Comparison of ENCODE assay signal across 11 cellular contexts in the genomic region with DNA sequence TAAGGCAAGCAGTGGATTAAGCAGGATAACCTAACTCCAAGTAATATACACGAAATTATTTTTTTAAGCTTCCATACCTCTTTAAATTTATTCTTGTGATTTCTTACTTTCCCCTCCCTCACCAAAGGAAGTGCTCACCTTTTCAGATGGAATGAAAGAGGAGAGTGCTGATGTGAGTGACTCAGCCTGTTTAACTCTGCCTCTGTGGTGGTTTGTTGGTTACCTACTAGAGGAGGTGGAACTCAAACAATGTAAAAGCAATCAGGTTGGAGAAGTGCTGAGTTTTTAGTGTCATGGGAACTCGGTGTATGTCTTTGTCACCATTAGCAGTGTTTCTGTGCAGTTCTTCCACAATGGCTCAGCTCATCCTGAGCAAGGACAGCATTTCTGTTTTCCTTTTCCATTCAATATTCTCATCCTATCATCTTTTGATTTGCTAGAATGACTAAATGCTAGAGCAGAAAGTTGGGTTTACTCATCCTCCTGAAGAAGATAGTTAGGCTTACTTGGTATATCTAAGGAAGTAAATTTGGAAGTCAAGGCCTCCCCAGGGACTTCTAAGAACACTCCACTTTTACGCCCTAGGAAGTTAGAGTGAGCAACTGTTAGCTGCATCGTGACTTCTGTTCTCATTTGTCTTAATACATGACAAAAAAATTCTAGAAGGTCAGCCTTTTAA. TPM values are rescaled to one million over a fixed set of nuclear protein-coding genes. Genes with fewer than 3 reads are reported as not detected.
DNase-seq lines count a peak whose midpoint lies in the region; ATAC-seq and TF ChIP-seq lines count a peak whose summit lies in the region.
"Had no signal": no experiment of that assay in that cellular context is flagged by ENCODE, and none has a peak within 500 bp of the region (broad histone marks: within the 10 kb centered on the region; RNA-seq: fewer than 3 reads in every experiment).

No MANE protein-coding gene starts in this region.

- H3K27ac Mint-ChIP-seq in IgD-negative memory B cell: peak overlapping the region in 1 of 3 donors; percentile 7
- peak overlapping the region; percentile 72 for H3K27ac Mint-ChIP-seq in activated naive CD8-positive, alpha-beta T cell treated with anti-CD3 and anti-CD28 coated beads, Interleukin-2, amount 50 U/mL, for 24 hours

- H3K36me3 Mint-ChIP-seq in IgD-negative memory B cell: peaks cover 4% of the 10 kb centered on the region
- no peaks in the 10 kb centered on the region for H3K36me3 Mint-ChIP-seq in activated naive CD8-positive, alpha-beta T cell treated with anti-CD3 and anti-CD28 coated beads, Interleukin-2, amount 50 U/mL, for 24 hours (ENCODE audit: low read depth)

- ATAC-seq in activated naive CD8-positive, alpha-beta T cell treated with anti-CD3 and anti-CD28 coated beads, Interleukin-2, amount 50 U/mL, for 24 hours: peak; percentile 62
- ATAC-seq in mucosa of descending colon: peak; percentile 56
- no peak for ATAC-seq in GM19328 (IDR thresholded peaks at IDR 0.05; ENCODE audit: unreplicated experiment)

- H3K9me3 Mint-ChIP-seq in IgD-negative memory B cell: no peaks in the 10 kb centered on the region
- no peaks in the 10 kb centered on the region for H3K9me3 Mint-ChIP-seq in activated naive CD8-positive, alpha-beta T cell treated with anti-CD3 and anti-CD28 coated beads, Interleukin-2, amount 50 U/mL, for 24 hours

- H3K27me3 Mint-ChIP-seq in IgD-negative memory B cell: no peaks in the 10 kb centered on the region
- no peaks in the 10 kb centered on the region for H3K27me3 Mint-ChIP-seq in activated naive CD8-positive, alpha-beta T cell treated with anti-CD3 and anti-CD28 coated beads, Interleukin-2, amount 50 U/mL, for 24 hours

- H3K36me3 ChIP-seq in mucosa of descending colon (ENCODE audit: low read depth): no peaks in the 10 kb centered on the region

- H3K9me3 ChIP-seq in mucosa of descending colon: no peaks in the 10 kb centered on the region

- H3K4me3 Mint-ChIP-seq in IgD-negative memory B cell: peak overlapping the region in 3 of 4 donors; percentile 51 to 74 (median 60)
- peak overlapping the region; percentile 43 for H3K4me3 Mint-ChIP-seq in activated naive CD8-positive, alpha-beta T cell treated with anti-CD3 and anti-CD28 coated beads, Interleukin-2, amount 50 U/mL, for 24 hours

- no peak overlapping the region for H3K4me3 ChIP-seq in mucosa of descending colon
- H3K4me3 ChIP-seq: lung had no signal

- intact Hi-C loops in mucosa of descending colon (cut with DNase I, micrococcal nuclease): no loop called here

- peaks cover 22% of the 10 kb centered on the region for H3K4me1 ChIP-seq in mucosa of descending colon (ENCODE audit: low read depth)

- TF ChIP-seq CTCF in mucosa of descending colon (IDR thresholded peaks at IDR 0.05): no peak

- DNase-seq in DMS53 treated with DMSO at 0.1 percent for 48 hours (lab: John Stamatoyannopoulos, UW; ENCODE audit: unreplicated experiment) (peak; percentile 38), mucosa of descending colon (no peak), NCI-H774 (lab: John Stamatoyannopoulos, UW) (no peak), HuH-7 (ENCODE audit: low spot score) (no peak), NCI-H345 (lab: John Stamatoyannopoulos, UW) (no peak)
- no peak for DNase-seq in activated naive CD8-positive, alpha-beta T cell treated with anti-CD3 and anti-CD28 coated beads, Interleukin-2, amount 50 U/mL, for 24 hours
- DNase-seq: NCI-H146, T1000 had no signal

- peaks cover 54 to 70% (median 68%) of the 10 kb centered on the region in 3 donors for H3K4me1 Mint-ChIP-seq in IgD-negative memory B cell
- H3K4me1 Mint-ChIP-seq in activated naive CD8-positive, alpha-beta T cell treated with anti-CD3 and anti-CD28 coated beads, Interleukin-2, amount 50 U/mL, for 24 hours: peaks cover 89% of the 10 kb centered on the region

RNA-seq across cellular contexts. Expression of gene ADD3, which starts 6.0 kb away (rescaled TPM):
- polyA plus RNA-seq in IgD-negative memory B cell: 344 TPM
- 100 to 1,000 TPM; 109 to 165 (median 141) TPM for total RNA-seq in mucosa of descending colon
